ENCODE assay signal across 11 cellular contexts in genomic region chr20:17835941-17836861, GRCh38.
DNase-seq lines count a peak whose midpoint lies in the region; ATAC-seq and TF ChIP-seq lines count a peak whose summit lies in the region.
"Had no signal": no experiment of that assay in that cellular context is flagged by ENCODE, and none has a peak within 500 bp of the region (broad histone marks: within the 10 kb centered on the region; RNA-seq: fewer than 3 reads in every experiment).

No MANE protein-coding gene starts in this region.

- H3K4me1 ChIP-seq in esophagus squamous epithelium, result peaks cover 0 to 24% (median 14%) of the 10 kb centered on the region in 3 donors
- peaks cover 0 to 26% (median 9%) of the 10 kb centered on the region in 4 donors for H3K4me1 ChIP-seq in tibial nerve
- H3K4me1 ChIP-seq in H9 (ENCODE audit: insufficient read depth, low read length), result no peaks in the 10 kb centered on the region; the same call in 1 of the 2 replicates

- H3K4me3 ChIP-seq in MG63 (no peak overlapping the region), esophagus squamous epithelium (no peak overlapping the region), tibial nerve (peak overlapping the region in 1 of 4 donors; percentile 13)

- no peak overlapping the region for H2AFZ ChIP-seq in H9 (ENCODE audit: low read length)

- H3K23me2 ChIP-seq in H9 (ENCODE audit: insufficient read length, low read depth, low read length, poor library complexity, severe bottlenecking), result no peaks in the 10 kb centered on the region

- no peak overlapping the region for H3K23ac ChIP-seq in H9 (ENCODE audit: insufficient read length, low read depth, low read length)

- H3K79me1 ChIP-seq in H9 (ENCODE audit: insufficient read depth, low read depth, low read length, poor library complexity, severe bottlenecking), result no peaks in the 10 kb centered on the region

- H2BK12ac ChIP-seq in H9 (ENCODE audit: insufficient read length, low read depth, low read length), result no peak overlapping the region

- no peak overlapping the region for H3K18ac ChIP-seq in H9 (ENCODE audit: insufficient read length, low read depth, low read length)

- no peak overlapping the region for H2BK120ac ChIP-seq in H9 (ENCODE audit: low read depth, low read length, poor library complexity, severe bottlenecking)

- peaks cover 28% of the 10 kb centered on the region in 2 experiments for H3K4me1 Mint-ChIP-seq in H9
- H3K4me1 Mint-ChIP-seq in activated naive CD4-positive, alpha-beta T cell treated with anti-CD3 and anti-CD28 coated beads for 36 hours (ENCODE audit: low read depth), result no peaks in the 10 kb centered on the region

- TF ChIP-seq EP300 in tibial nerve (IDR thresholded peaks at IDR 0.05), result peak in 1 of 2 donors; percentile 66

- no peaks in the 10 kb centered on the region for H4K20me1 ChIP-seq in H9 (ENCODE audit: control insufficient read depth, insufficient read depth, insufficient read length)

- DNase-seq in MG63 (peak; percentile 65), esophagus squamous epithelium (lab: John Stamatoyannopoulos, UW) (no peak), mucosa of gallbladder (ENCODE audit: low spot score) (peak; percentile 45), tibial nerve (ENCODE audit: low spot score in 2 of 2) (peak; percentile 39 to 66), germinal center (ENCODE audit: low spot score) (no peak), H9 (no peak)
- DNase-seq in activated naive CD4-positive, alpha-beta T cell treated with anti-CD3 and anti-CD28 coated beads for 36 hours, result no peak
- DNase-seq: activated effector memory CD4-positive, alpha-beta T cell treated with anti-CD3 and anti-CD28 coated beads, Interleukin-2, amount 50 U/mL, for 16 hours; NCI-H2081; T-helper 17 cell had no signal

- H4K8ac ChIP-seq in H9 (replicated peaks; ENCODE audit: insufficient read length, low read depth, low read length), result no peak overlapping the region

- H3K27ac Mint-ChIP-seq in H9, result peak overlapping the region in 1 of 3 experiments; percentile 90; a peak in 1 of 7 replicates
- H3K27ac Mint-ChIP-seq in activated naive CD4-positive, alpha-beta T cell treated with anti-CD3 and anti-CD28 coated beads for 36 hours, result no peak overlapping the region
- H3K27ac Mint-ChIP-seq: T-helper 17 cell had no signal

- no peak overlapping the region for H3K14ac ChIP-seq in H9 (ENCODE audit: insufficient read depth, low read length)

- TF ChIP-seq POLR2A in esophagus squamous epithelium (IDR thresholded peaks at IDR 0.05) (no peak), tibial nerve (IDR thresholded peaks at IDR 0.05) (no peak)

- no peaks in the 10 kb centered on the region for H3K79me2 ChIP-seq in H9 (ENCODE audit: insufficient read depth, low read length)

- H3K27ac ChIP-seq in esophagus squamous epithelium (peak overlapping the region; percentile 46 to 93 (median 76)), tibial nerve (peak overlapping the region; percentile 69 to 88 (median 82)), H9 (ENCODE audit: insufficient read length, low read depth, low read length) (no peak overlapping the region)

- H3K9me3 Mint-ChIP-seq in H9, result 0 out of 5 replicates have a peak, but pooled peaks cover 0 to 3% of the 10 kb centered on the region in 2 experiments
- no peaks in the 10 kb centered on the region for H3K9me3 Mint-ChIP-seq in activated naive CD4-positive, alpha-beta T cell treated with anti-CD3 and anti-CD28 coated beads for 36 hours

- H3K4me3 Mint-ChIP-seq in H9, result no peak overlapping the region
- no peak overlapping the region for H3K4me3 Mint-ChIP-seq in activated naive CD4-positive, alpha-beta T cell treated with anti-CD3 and anti-CD28 coated beads for 36 hours
- H3K4me3 Mint-ChIP-seq: T-helper 17 cell had no signal

- 53 to 78% methylated on average over 12 to 13 of the region's 21 CpGs for WGBS in esophagus squamous epithelium, 2 donors
- 54 to 61% methylated on average over 21 of the region's 21 CpGs for WGBS in tibial nerve, 2 donors
- WGBS in H9 (ENCODE audit: extremely low coverage, insufficient read length, low lambda C conversion rate), result no CpG with 5 or more reads among the region's 21 CpGs

- H3K27me3 ChIP-seq in MG63 (no peaks in the 10 kb centered on the region), esophagus squamous epithelium (no peaks in the 10 kb centered on the region), tibial nerve (no peaks in the 10 kb centered on the region), H9 (ENCODE audit: insufficient read depth, low read length) (no peaks in the 10 kb centered on the region)

- H3K4me2 ChIP-seq in H9 (ENCODE audit: insufficient read depth, insufficient read length, low read length), result no peak overlapping the region

- no peak overlapping the region for H2BK15ac ChIP-seq in H9 (ENCODE audit: low read depth, low read length)

- H2AK5ac ChIP-seq in H9 (ENCODE audit: insufficient read length, low read length), result no peak overlapping the region

- H4K5ac ChIP-seq in H9 (ENCODE audit: insufficient read length, low read depth, low read length), result no peak overlapping the region

- no peak overlapping the region for H3K9ac ChIP-seq in H9 (ENCODE audit: extremely low read depth, insufficient read length, low read length)

- no peak overlapping the region for H2BK20ac ChIP-seq in H9 (ENCODE audit: low read depth, low read length, poor library complexity, severe bottlenecking)

- H3K56ac ChIP-seq in H9 (ENCODE audit: insufficient read length, low read depth, low read length), result no peak overlapping the region

- no peak overlapping the region for H3T11ph ChIP-seq in H9 (ENCODE audit: low read length)

- no peak overlapping the region for H3K4ac ChIP-seq in H9 (ENCODE audit: low read depth, low read length)

- CTCF ChIA-PET in activated naive CD4-positive, alpha-beta T cell treated with anti-CD3 and anti-CD28 coated beads for 36 hours (lab: Charles Lee), result interaction anchor here (0.6 kb wide), 1 partner anchor 509 kb away, joined by 3 read pairs; no protein-coding TSS in a partner anchor

- H3K36me3 ChIP-seq in MG63 (no peaks in the 10 kb centered on the region), esophagus squamous epithelium (no peaks in the 10 kb centered on the region), tibial nerve (no peaks in the 10 kb centered on the region)

- H3K27me3 Mint-ChIP-seq in H9 (ENCODE audit: low read depth), result no peaks in the 10 kb centered on the region; the same call in 1 of the 2 replicates
- H3K27me3 Mint-ChIP-seq in activated naive CD4-positive, alpha-beta T cell treated with anti-CD3 and anti-CD28 coated beads for 36 hours (ENCODE audit: low read depth), result no peaks in the 10 kb centered on the region

- no peak overlapping the region for H2BK5ac ChIP-seq in H9 (ENCODE audit: insufficient read length, low read length)

- H4K91ac ChIP-seq in H9 (ENCODE audit: insufficient read length, low read depth, low read length), result no peak overlapping the region

- intact Hi-C loops in esophagus squamous epithelium (cut with DNase I), result no loop called here
- intact Hi-C loops in activated naive CD4-positive, alpha-beta T cell treated with anti-CD3 and anti-CD28 coated beads for 36 hours (cut with micrococcal nuclease), result no loop called here

- H3K9me3 ChIP-seq in MG63, result no peaks in the 10 kb centered on the region
- H3K9me3 ChIP-seq in esophagus squamous epithelium, result no peaks in the 10 kb centered on the region
- H3K9me3 ChIP-seq in tibial nerve, result peaks cover 0 to 4% (median 0%) of the 10 kb centered on the region in 4 donors
- no peaks in the 10 kb centered on the region for H3K9me3 ChIP-seq in H9 (ENCODE audit: control insufficient read depth, low read depth, low read length)

- ATAC-seq in GM21619 (IDR thresholded peaks at IDR 0.05; ENCODE audit: unreplicated experiment), result no peak
- ATAC-seq: T-helper 17 cell had no signal

- no peak for TF ChIP-seq CTCF in esophagus squamous epithelium (IDR thresholded peaks at IDR 0.05)
- no peak for TF ChIP-seq CTCF in tibial nerve (IDR thresholded peaks at IDR 0.05)
- no peak for TF ChIP-seq CTCF in H9 (conservative IDR thresholded peaks at IDR 0.05)

- H3K36me3 Mint-ChIP-seq in H9 (ENCODE audit: insufficient read depth in 1 of 3, low read depth in 3 of 3), result no peaks in the 10 kb centered on the region
- H3K36me3 Mint-ChIP-seq in activated naive CD4-positive, alpha-beta T cell treated with anti-CD3 and anti-CD28 coated beads for 36 hours (ENCODE audit: low read depth), result no peaks in the 10 kb centered on the region

Comparison
In these comparisons a context has a peak if more than half of its experiments do, and no peak if none do; other contexts are left out.
1. DNase-seq: peak in MG63 (single experiment), mucosa of gallbladder (single experiment) and tibial nerve (2 of 2); none in esophagus squamous epithelium (single experiment), germinal center (single experiment), H9 (single experiment) and activated naive CD4-positive, alpha-beta T cell treated with anti-CD3 and anti-CD28 coated beads for 36 hours (single experiment).